ENCODE assay signal across 23 cellular contexts in genomic region chr14:52686176-52686575, GRCh38. TPM values are rescaled to one million over a fixed set of nuclear protein-coding genes. Genes with fewer than 3 reads are reported as not detected.
DNase-seq lines count a peak whose midpoint lies in the region; ATAC-seq, FAIRE-seq and TF ChIP-seq lines count a peak whose summit lies in the region.
"Had no signal": no experiment of that assay in that cellular context is flagged by ENCODE, and none has a peak within 500 bp of the region (broad histone marks: within the 10 kb centered on the region; RNA-seq: fewer than 3 reads in every experiment).

No MANE protein-coding gene starts in this region.

- no peaks in the 10 kb centered on the region; the same call in 1 of the 2 replicates for H3K4me1 ChIP-seq in GM12878 (ENCODE audit: control insufficient read depth, insufficient read depth, low read length)

- H3K4me2 ChIP-seq in GM12878 (ENCODE audit: control insufficient read depth, insufficient read depth): peak overlapping the region; percentile 7
- H3K4me2 ChIP-seq: A549 had no signal

- TF ChIP-seq POLR2A in GM12878 (IDR thresholded peaks at IDR 0.05; ENCODE audit: low read depth, low read length): no peak

- no peak for TF ChIP-seq RAD21 in GM12878 (IDR thresholded peaks at IDR 0.05; ENCODE audit: insufficient read depth, low read depth, low read length)

- H3K27ac Mint-ChIP-seq in activated T-cell treated with anti-CD3 and anti-CD28 coated beads, Interleukin-2, amount 50 U/mL, for 24 hours: peak overlapping the region; percentile 45
- H3K27ac Mint-ChIP-seq: HFFc6 had no signal

- H4K20me1 ChIP-seq in GM12878 (ENCODE audit: control insufficient read depth, insufficient read depth): peaks cover 2% of the 10 kb centered on the region

- no peaks in the 10 kb centered on the region for H3K27me3 Mint-ChIP-seq in activated T-cell treated with anti-CD3 and anti-CD28 coated beads, Interleukin-2, amount 50 U/mL, for 24 hours

- in situ Hi-C loops in GM12878 (cut with MboI): no loop called here

- no peak overlapping the region for H3K4me3 Mint-ChIP-seq in activated T-cell treated with anti-CD3 and anti-CD28 coated beads, Interleukin-2, amount 50 U/mL, for 24 hours
- H3K4me3 Mint-ChIP-seq: HFFc6 had no signal

- H3K9ac ChIP-seq in GM12878 (ENCODE audit: control insufficient read depth, insufficient read depth, low read length): no peak overlapping the region

- no peak for TF ChIP-seq CTCF in GM12878 (IDR thresholded peaks at IDR 0.05 in 2 of 3, conservative IDR thresholded peaks at IDR 0.05 in 1 of 3; ENCODE audit: control insufficient read depth in 2 of 3, extremely low read depth in 1 of 3, insufficient read depth in 1 of 3, low read depth in 3 of 3, low read length in 3 of 3)

- H3K4me3 ChIP-seq in GM12878: no peak overlapping the region
- H3K4me3 ChIP-seq: A549, SK-N-MC had no signal

- H3K27ac ChIP-seq in GM12878 (ENCODE audit: control insufficient read depth, insufficient read depth): no peak overlapping the region
- H3K27ac ChIP-seq: A549, C4-2B, SK-N-MC had no signal

- CTCF ChIA-PET in GM12878 (lab: Yijun Ruan, JAX): no interaction called here

- no peak for TF ChIP-seq EP300 in GM12878 (IDR thresholded peaks at IDR 0.05; ENCODE audit: borderline replicate concordance in 1 of 2, control insufficient read depth in 1 of 2, low read depth in 2 of 2, low read length in 2 of 2)

- ATAC-seq in GM12878: peak; percentile 49
- no peak for ATAC-seq in left ventricle myocardium superior
- ATAC-seq: A549 had no signal

- H3K79me2 ChIP-seq in GM12878 (ENCODE audit: control insufficient read depth, insufficient read depth, low read length): peaks cover 77% of the 10 kb centered on the region

- H3K36me3 Mint-ChIP-seq in activated T-cell treated with anti-CD3 and anti-CD28 coated beads, Interleukin-2, amount 50 U/mL, for 24 hours (ENCODE audit: low read depth): peaks cover 28% of the 10 kb centered on the region

- POLR2A ChIA-PET in GM12878 (lab: Charles Lee): no interaction called here

- H3K27me3 ChIP-seq in GM12878 (replicated peaks in 1 of 2; ENCODE audit: control insufficient read depth in 2 of 2, insufficient read depth in 2 of 2, low read length in 1 of 2): no peaks in the 10 kb centered on the region

- RAD21 ChIA-PET in GM12878 (lab: Charles Lee; ENCODE audit: unreplicated experiment): interaction anchor here (1.5 kb wide), 1 partner anchor 37 kb away, joined by 3 read pairs; no protein-coding TSS in a partner anchor

- no peaks in the 10 kb centered on the region for H3K9me3 Mint-ChIP-seq in activated T-cell treated with anti-CD3 and anti-CD28 coated beads, Interleukin-2, amount 50 U/mL, for 24 hours
- H3K9me3 Mint-ChIP-seq: HFFc6 had no signal

- FAIRE-seq in HTR-8/SVneo (lab: Jason Lieb, UNC) (peak; percentile 72), GM12878 (lab: Jason Lieb, UNC) (no peak), urothelium cell line (lab: Jason Lieb, UNC) (peak; percentile 32)
- FAIRE-seq: A549, G401.6, GM12891, GM18507, H54, RCC 7860 had no signal

- no peaks in the 10 kb centered on the region for H3K9me3 ChIP-seq in GM12878 (replicated peaks; ENCODE audit: control insufficient read depth, insufficient read depth, low read length)
- H3K9me3 ChIP-seq: A549 had no signal

- no peak for DNase-seq in activated T-cell treated with anti-CD3 and anti-CD28 coated beads, Interleukin-2, amount 50 U/mL, for 24 hours
- DNase-seq in activated T-cell treated with anti-CD3 and anti-CD28 coated beads for 4 hours (no peak), HTR-8/SVneo (ENCODE audit: insufficient read length, low spot score) (no peak), GM12878 (ENCODE audit: low read depth, low spot score) (no peak), urothelium cell line (ENCODE audit: low spot score) (no peak), left ventricle myocardium superior (no peak), CD1c-positive myeloid dendritic cell (ENCODE audit: extremely low spot score) (no peak)
- DNase-seq: DND-41, HFFc6, Kasumi-1, NCI-H1105 treated with DMSO at 0.1 percent for 48 hours, NCI-H187 treated with DMSO at 0.1 percent for 48 hours, NCI-H345, NCI-H526 treated with DMSO at 0.1 percent for 48 hours, Right ventricle myocardium superior had no signal

- peaks cover 69% of the 10 kb centered on the region for H3K4me1 Mint-ChIP-seq in activated T-cell treated with anti-CD3 and anti-CD28 coated beads, Interleukin-2, amount 50 U/mL, for 24 hours (ENCODE audit: low read depth)

- BruUV-seq in GM12878 (replicated peaks; lab: Mats Ljungman, UMichigan): no TSS peak

- intact Hi-C loops in GM12878 (cut with micrococcal nuclease; ENCODE audit: unreplicated experiment): no loop called here
- intact Hi-C loops in left ventricle myocardium superior (cut with micrococcal nuclease): no loop called here

- H3K36me3 ChIP-seq in GM12878 (ENCODE audit: control insufficient read depth in 2 of 2, insufficient read depth in 2 of 2, low read length in 1 of 2): peaks cover 0 to 5% of the 10 kb centered on the region in 2 experiments; a peak in 2 of 4 replicates

- WGBS in GM12878 (ENCODE audit: insufficient coverage, insufficient replicate concordance, low lambda C conversion rate, missing lambda C conversion rate): 100% methylated on average over 1 of the region's 1 CpG

- H2AFZ ChIP-seq in GM12878 (ENCODE audit: control insufficient read depth, low read depth, low read length): no peak overlapping the region

- SMC1A ChIA-PET in GM12878 (lab: Charles Lee; ENCODE audit: uncharacterized antibody, unreplicated experiment): interaction anchor here (1.0 to 1.7 kb wide), 2 partner anchors 13 to 15 kb away, joined by 3 to 6 read pairs; no protein-coding TSS in a partner anchor

TF ChIP-seq in GM12878, 131 proteins besides CTCF, POLR2A, EP300 and RAD21 (continues in another document):
- TF ChIP-seq HDAC2 (IDR thresholded peaks at IDR 0.05) (no peak), SREBF2 (IDR thresholded peaks at IDR 0.05; ENCODE audit: low read length) (no peak)

RNA-seq across cellular contexts. Expression of gene ERO1A, which starts 9.2 kb away (rescaled TPM):
- total RNA-seq in GM12878 (2013; cell fraction: nucleolus; rRNA removed): 296 and 302 TPM in 2 replicates
- 52.5 and 60.3 TPM in 2 replicates for total RNA-seq in GM12878 (2014; rRNA removed)
- total RNA-seq in GM12878 (2014; rRNA removed; fragmentation: Illumina TruSeq; extraction: Trizol): 54.3 and 57.0 TPM in 2 replicates
- total RNA-seq in GM12878 (2021): 71.3 and 74.3 TPM in 2 replicates
- 19.9 TPM for polyA plus RNA-seq in GM12878 (2011; ENCODE audit: low read depth)
- polyA plus RNA-seq in GM12878 (2011; rRNA removed): 93.1 and 144 TPM in 2 replicates
- polyA plus RNA-seq in GM12878 (2011; cell fraction: cytosol; rRNA removed): 27.5 and 42.1 TPM in 2 replicates
- polyA plus RNA-seq in GM12878 (2011; cell fraction: nucleus; rRNA removed): 26.8 and 32.4 TPM in 2 replicates
- 39.5 and 50.7 TPM in 2 replicates for polyA plus RNA-seq in GM12878 (2012)
- 40.0 and 54.2 TPM in 2 replicates for polyA plus RNA-seq in GM12878 (2014; fragmentation: Illumina TruSeq; extraction: Trizol)
- polyA plus RNA-seq in GM12878 (2014; fragmentation: Nextera tagmentation; extraction: Ambion mirVana): 10 to 100 TPM; 17.5 to 41.2 TPM
- 34.8 and 35.6 TPM in 2 replicates for polyA plus RNA-seq in GM12878 (2014; rRNA removed)
- polyA plus RNA-seq in GM12878 (2016; fragmentation: Nextera tagmentation; extraction: Ambion mirVana): 10 to 100 TPM; 48.4 to 48.6 TPM
- 45.7 and 53.5 TPM in 2 replicates for polyA minus RNA-seq in GM12878 (2011; rRNA and poly(A)+ RNA removed)
- 28.0 and 39.3 TPM in 2 replicates for polyA minus RNA-seq in GM12878 (2011; cell fraction: cytosol; rRNA and poly(A)+ RNA removed)
- 31.2 and 37.4 TPM in 2 replicates for polyA minus RNA-seq in GM12878 (2011; cell fraction: nucleus; rRNA and poly(A)+ RNA removed)
- total RNA-seq in left ventricle myocardium superior: 14.1 TPM

RNA-seq across cellular contexts. Expression of gene PSMC6, which starts 20.8 kb away (rescaled TPM):
- total RNA-seq in GM12878 (2013; cell fraction: nucleolus; rRNA removed): 157 and 173 TPM in 2 replicates
- total RNA-seq in GM12878 (2014; rRNA removed) (85.1 and 113 TPM in 2 replicates), GM12878 (2014; rRNA removed; fragmentation: Illumina TruSeq; extraction: Trizol) (163 and 164 TPM in 2 replicates), GM12878 (2021) (69.3 and 71.4 TPM in 2 replicates), left ventricle myocardium superior (75.2 TPM)
- 36.8 TPM for polyA plus RNA-seq in GM12878 (2011; ENCODE audit: low read depth)
- polyA plus RNA-seq in GM12878 (2011; rRNA removed) (126 and 190 TPM in 2 replicates), GM12878 (2014; fragmentation: Illumina TruSeq; extraction: Trizol) (162 and 244 TPM in 2 replicates), GM12878 (2014; fragmentation: Nextera tagmentation; extraction: Ambion mirVana) (100 to 1,000 TPM; 181 to 192 TPM), GM12878 (2014; rRNA removed) (95.9 and 113 TPM in 2 replicates), GM12878 (2016; fragmentation: Nextera tagmentation; extraction: Ambion mirVana) (100 to 1,000 TPM; 151 to 155 TPM)
- 27.8 and 35.1 TPM in 2 replicates for polyA plus RNA-seq in GM12878 (2011; cell fraction: cytosol; rRNA removed)
- polyA plus RNA-seq in GM12878 (2011; cell fraction: nucleus; rRNA removed): 61.2 and 74.3 TPM in 2 replicates
- polyA plus RNA-seq in GM12878 (2012): 48.6 and 59.2 TPM in 2 replicates
- 51.7 and 66.0 TPM in 2 replicates for polyA minus RNA-seq in GM12878 (2011; rRNA and poly(A)+ RNA removed)
- polyA minus RNA-seq in GM12878 (2011; cell fraction: cytosol; rRNA and poly(A)+ RNA removed): 19.4 and 30.4 TPM in 2 replicates
- 60.8 and 98.0 TPM in 2 replicates for polyA minus RNA-seq in GM12878 (2011; cell fraction: nucleus; rRNA and poly(A)+ RNA removed)

RNA-seq across cellular contexts. Expression of gene STYX, which starts 43.8 kb away (rescaled TPM):
- total RNA-seq in GM12878 (2013; cell fraction: nucleolus; rRNA removed): 14.9 and 15.2 TPM in 2 replicates
- total RNA-seq in GM12878 (2014; rRNA removed): 9.4 and 11.0 TPM in 2 replicates
- total RNA-seq in GM12878 (2014; rRNA removed; fragmentation: Illumina TruSeq; extraction: Trizol): 13.0 and 13.3 TPM in 2 replicates
- total RNA-seq in GM12878 (2021): 8.7 and 9.5 TPM in 2 replicates
- 2.4 TPM for polyA plus RNA-seq in GM12878 (2011; ENCODE audit: low read depth)
- 9.0 and 15.3 TPM in 2 replicates for polyA plus RNA-seq in GM12878 (2011; rRNA removed)
- 3.4 TPM in 2 replicates for polyA plus RNA-seq in GM12878 (2011; cell fraction: cytosol; rRNA removed)
- polyA plus RNA-seq in GM12878 (2011; cell fraction: nucleus; rRNA removed): 2.3 and 2.9 TPM in 2 replicates
- polyA plus RNA-seq in GM12878 (2012): 6.2 and 7.9 TPM in 2 replicates
- 9.0 and 11.3 TPM in 2 replicates for polyA plus RNA-seq in GM12878 (2014; fragmentation: Illumina TruSeq; extraction: Trizol)
- polyA plus RNA-seq in GM12878 (2014; fragmentation: Nextera tagmentation; extraction: Ambion mirVana): 10 to 100 TPM in 1 of 2 experiments, 1 to 10 TPM in 1; 5.0 to 10.1 TPM
- polyA plus RNA-seq in GM12878 (2014; rRNA removed): 6.7 and 8.6 TPM in 2 replicates
- polyA plus RNA-seq in GM12878 (2016; fragmentation: Nextera tagmentation; extraction: Ambion mirVana): 10 to 100 TPM; 13.8 to 15.3 TPM
- 4.8 and 6.1 TPM in 2 replicates for polyA minus RNA-seq in GM12878 (2011; rRNA and poly(A)+ RNA removed)
- 3.2 and 4.0 TPM in 2 replicates for polyA minus RNA-seq in GM12878 (2011; cell fraction: cytosol; rRNA and poly(A)+ RNA removed)
- 3.4 and 7.1 TPM in 2 replicates for polyA minus RNA-seq in GM12878 (2011; cell fraction: nucleus; rRNA and poly(A)+ RNA removed)
- 14.1 TPM for total RNA-seq in left ventricle myocardium superior
